In the genomic region with DNA sequence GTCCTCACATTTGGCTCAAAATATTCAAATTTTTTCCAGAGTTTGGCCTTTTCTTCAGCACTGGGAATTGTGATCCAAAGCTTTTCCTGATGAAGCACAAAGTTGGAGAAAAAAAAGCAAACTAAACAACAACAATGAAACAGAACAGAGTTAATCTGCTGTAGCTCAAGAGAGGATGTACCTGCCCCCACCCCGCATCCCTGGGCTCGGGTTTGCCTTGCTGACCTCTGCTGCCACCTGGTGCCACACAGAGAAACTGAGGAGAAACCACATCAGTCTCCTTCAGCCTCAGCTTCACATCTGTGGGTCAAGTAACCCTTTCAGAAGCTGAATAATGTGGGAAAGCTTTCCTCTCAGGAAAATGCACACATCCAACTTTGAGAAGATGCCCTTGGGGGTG, we compare ENCODE assay signal across 7 cellular contexts.
DNase-seq lines count a peak whose midpoint lies in the region; ATAC-seq, FAIRE-seq and TF ChIP-seq lines count a peak whose summit lies in the region.
"Not testable (repeated sequence)": the region's sequence is repeated elsewhere in the genome, so short reads cannot be mapped to it uniquely, and the experiment has no call there.

No MANE protein-coding gene starts in this region.

- H3K4me3 ChIP-seq in PC-3 (ENCODE audit: low read length); adrenal gland; breast epithelium; HepG2 (replicated peaks in 1 of 3; ENCODE audit: insufficient read depth in 1 of 3, low read depth in 2 of 3, low read length in 3 of 3); vagina: not testable (repeated sequence)

- not testable (repeated sequence) for H3K79me2 ChIP-seq in PC-3 (ENCODE audit: low read length); HepG2 (ENCODE audit: insufficient read depth, low read length)

- not testable (repeated sequence) for H3K9ac ChIP-seq in PC-3 (ENCODE audit: low read length); HepG2 (ENCODE audit: insufficient read depth, low read depth, low read length)

- WGBS in adrenal gland, 4 donors, result 6 to 21% (median 9%) methylated on average over 2 of the region's 2 CpGs
- WGBS in HepG2 (ENCODE audit: low lambda C conversion rate), result 15% methylated on average over 2 of the region's 2 CpGs

- H3K36me3 ChIP-seq in PC-3 (ENCODE audit: low read depth, low read length); adrenal gland (replicated peaks in 1 of 2); breast epithelium; HepG2 (replicated peaks in 1 of 2; ENCODE audit: control insufficient read depth in 1 of 2, insufficient read depth in 2 of 2, low read length in 2 of 2); vagina: not testable (repeated sequence)

- DNase-seq in H54 (ENCODE audit: insufficient read length, low spot score); PC-3; RWPE1 (ENCODE audit: low spot score); adrenal gland; breast epithelium (ENCODE audit: low spot score in 2 of 2); HepG2 (ENCODE audit: low spot score); vagina (ENCODE audit: extremely low spot score in 2 of 2): not testable (repeated sequence)

- TF ChIP-seq EP300 in HepG2 (IDR thresholded peaks at IDR 0.05; ENCODE audit: low read depth in 2 of 2, low read length in 2 of 2); HepG2 (CRISPR knock-in tag; IDR thresholded peaks at IDR 0.05; ENCODE audit: borderline replicate concordance): not testable (repeated sequence)

- peak; percentile 70 for TF ChIP-seq RAD21 in HepG2 (CRISPR knock-in tag; IDR thresholded peaks at IDR 0.05)

- H3K4me1 ChIP-seq in PC-3 (ENCODE audit: insufficient read depth, low read length); adrenal gland (replicated peaks in 1 of 2); breast epithelium; HepG2 (ENCODE audit: insufficient read depth, low read length); vagina: not testable (repeated sequence)

- not testable (repeated sequence) for H4K20me1 ChIP-seq in PC-3 (ENCODE audit: low read length); HepG2 (ENCODE audit: insufficient read depth, low read length)

- intact Hi-C loops in PC-3 (cut with micrococcal nuclease); adrenal gland (cut with DNase I); breast epithelium (cut with DNase I; ENCODE audit: low total_unique reads); HepG2 (cut with micrococcal nuclease; ENCODE audit: unreplicated experiment); vagina (cut with DNase I): not testable (repeated sequence)

- H2AFZ ChIP-seq in PC-3 (ENCODE audit: low read length); HepG2 (ENCODE audit: low read length): not testable (repeated sequence)

- not testable (repeated sequence) for TF ChIP-seq POLR2A in H54 (IDR thresholded peaks at IDR 0.05; ENCODE audit: low read depth, low read length); adrenal gland (IDR thresholded peaks at IDR 0.05); breast epithelium (IDR thresholded peaks at IDR 0.05); HepG2 (IDR thresholded peaks at IDR 0.05; ENCODE audit: insufficient read depth in 1 of 2, low read depth in 2 of 2, low read length in 2 of 2); vagina (IDR thresholded peaks at IDR 0.05)

- not testable (repeated sequence) for TF ChIP-seq CTCF in PC-3 (conservative IDR thresholded peaks at IDR 0.05; ENCODE audit: low read depth, low read length); HepG2 (CRISPR knock-in tag; IDR thresholded peaks at IDR 0.05)
- TF ChIP-seq CTCF in RWPE1 (conservative IDR thresholded peaks at IDR 0.05; ENCODE audit: low read depth) (peak; percentile 25; the same call in 1 of the 2 replicates), adrenal gland (IDR thresholded peaks at IDR 0.05) (peak in 4 of 6 experiments; percentile 34 to 60 (median 50)), breast epithelium (IDR thresholded peaks at IDR 0.05) (peak in 2 of 3 donors; percentile 22 to 38), vagina (IDR thresholded peaks at IDR 0.05) (peak in 2 of 3 experiments; percentile 15 to 38)

- H3K9me3 ChIP-seq in PC-3 (ENCODE audit: low read length); adrenal gland (replicated peaks in 1 of 3); breast epithelium; HepG2 (ENCODE audit: low read length); vagina: not testable (repeated sequence)

- BruUV-seq in PC-3 (replicated peaks; lab: Mats Ljungman, UMichigan) (TSS peak; percentile 37), HepG2 (replicated peaks; lab: Mats Ljungman, UMichigan) (TSS peak; percentile 56)

- in situ Hi-C loops in HepG2 (cut with HindIII; ENCODE audit: extremely low pct_ligation_motif_present, low pct_unique_long_range_greater_than_20kb), result not testable (repeated sequence)

- H3K4me2 ChIP-seq in PC-3 (ENCODE audit: low read length); HepG2 (ENCODE audit: low read depth, low read length): not testable (repeated sequence)

- POLR2A ChIA-PET in PC-3 (lab: Charles Lee; ENCODE audit: unreplicated experiment); RWPE1 (lab: Yijun Ruan, JAX; ENCODE audit: low non-redundant PET); HepG2 (lab: Yijun Ruan, JAX): not testable (repeated sequence)

- not testable (repeated sequence) for H3K9me2 ChIP-seq in PC-3 (replicated peaks; ENCODE audit: low read length)

- not testable (repeated sequence) for ATAC-seq in PC-3, HepG2

- CTCF ChIA-PET in PC-3 (lab: Charles Lee); RWPE1 (lab: Yijun Ruan, JAX); HepG2 (lab: Yijun Ruan, JAX; ENCODE audit: low intra/inter-chr PET ratio, low total read pairs): not testable (repeated sequence)

- peak; percentile 62 for FAIRE-seq in H54 (lab: Jason Lieb, UNC)
- not testable (repeated sequence) for FAIRE-seq in HepG2 (lab: Jason Lieb, UNC)

- H3K27ac ChIP-seq in PC-3 (ENCODE audit: low read length); RWPE1; adrenal gland; breast epithelium; HepG2 (ENCODE audit: extremely low read length, insufficient read depth, low read length); vagina: not testable (repeated sequence)

- not testable (repeated sequence) for H3F3A ChIP-seq in PC-3 (ENCODE audit: low read length, unreplicated experiment)

- H3K27me3 ChIP-seq in PC-3 (ENCODE audit: low read length); adrenal gland; breast epithelium; HepG2 (ENCODE audit: control insufficient read depth in 1 of 2, insufficient read depth in 2 of 2, low read length in 2 of 2); vagina: not testable (repeated sequence)
